ENCODE assay signal across 8 cellular contexts in genomic region chr3:177427540-177427939, GRCh38.
DNase-seq lines count a peak whose midpoint lies in the region; ATAC-seq, FAIRE-seq and TF ChIP-seq lines count a peak whose summit lies in the region.

No MANE protein-coding gene starts in this region.

- H3K9me3 Mint-ChIP-seq in Calu3 (ENCODE audit: low read depth, unreplicated experiment) = no peaks in the 10 kb centered on the region

- no peak for TF ChIP-seq RAD21 in GM12878 (IDR thresholded peaks at IDR 0.05; ENCODE audit: insufficient read depth, low read depth, low read length)

- no peaks in the 10 kb centered on the region for H3K79me2 ChIP-seq in GM12878 (ENCODE audit: control insufficient read depth, insufficient read depth, low read length)

- peak overlapping the region; percentile 73 for H2AFZ ChIP-seq in GM12878 (ENCODE audit: control insufficient read depth, low read depth, low read length)

- intact Hi-C loops in GM12878 (cut with micrococcal nuclease; ENCODE audit: unreplicated experiment) (no loop called here), transverse colon (cut with DNase I; ENCODE audit: low total_unique reads) (no loop called here), Calu3 (cut with micrococcal nuclease; ENCODE audit: unreplicated experiment) (no loop called here), heart left ventricle (cut with DNase I) (no loop called here)

- no peaks in the 10 kb centered on the region for H3K27me3 Mint-ChIP-seq in Calu3 (ENCODE audit: unreplicated experiment)

- ATAC-seq in GM12878 (peak; percentile 13), heart left ventricle (no peak)

- no peak for TF ChIP-seq CTCF in GM12878 (IDR thresholded peaks at IDR 0.05 in 2 of 3, conservative IDR thresholded peaks at IDR 0.05 in 1 of 3; ENCODE audit: control insufficient read depth in 2 of 3, extremely low read depth in 1 of 3, insufficient read depth in 1 of 3, low read depth in 3 of 3, low read length in 3 of 3)
- TF ChIP-seq CTCF in transverse colon (IDR thresholded peaks at IDR 0.05) = no peak
- TF ChIP-seq CTCF in Calu3 (IDR thresholded peaks at IDR 0.05; ENCODE audit: unreplicated experiment) = no peak
- no peak for TF ChIP-seq CTCF in heart left ventricle (IDR thresholded peaks at IDR 0.05)

- H3K27me3 ChIP-seq in GM12878 (replicated peaks in 1 of 2; ENCODE audit: control insufficient read depth in 2 of 2, insufficient read depth in 2 of 2, low read length in 1 of 2) (no peaks in the 10 kb centered on the region), transverse colon (no peaks in the 10 kb centered on the region), heart left ventricle (no peaks in the 10 kb centered on the region)

- no peak for TF ChIP-seq EP300 in GM12878 (IDR thresholded peaks at IDR 0.05; ENCODE audit: borderline replicate concordance in 1 of 2, control insufficient read depth in 1 of 2, low read depth in 2 of 2, low read length in 2 of 2)
- no peak for TF ChIP-seq EP300 in transverse colon (IDR thresholded peaks at IDR 0.05; ENCODE audit: low read depth)

- WGBS in GM12878 (ENCODE audit: insufficient coverage, insufficient replicate concordance, low lambda C conversion rate, missing lambda C conversion rate) = 9% methylated on average over 1 of the region's 1 CpG
- WGBS in transverse colon (ENCODE audit: low coverage in 1 of 2), 2 donors = 26 to 63% methylated on average over 1 of the region's 1 CpG
- 64 to 76% (median 71%) methylated on average over 1 of the region's 1 CpG for WGBS in heart left ventricle, 4 donors

- SMC1A ChIA-PET in GM12878 (lab: Charles Lee; ENCODE audit: uncharacterized antibody, unreplicated experiment) = interaction anchor here (1.0 to 1.8 kb wide), 3 partner anchors 13 to 123 kb away, joined by 3 to 4 read pairs (median 3); no protein-coding TSS in a partner anchor

- peaks cover 24% of the 10 kb centered on the region for H3K4me1 Mint-ChIP-seq in Calu3 (ENCODE audit: low read depth, unreplicated experiment)

- BruUV-seq in GM12878 (replicated peaks; lab: Mats Ljungman, UMichigan) = no TSS peak
- BruUV-seq in Calu3 (replicated peaks; lab: Mats Ljungman, UMichigan) = no TSS peak

- no peak overlapping the region for H3K9ac ChIP-seq in GM12878 (ENCODE audit: control insufficient read depth, insufficient read depth, low read length)

- H4K20me1 ChIP-seq in GM12878 (ENCODE audit: control insufficient read depth, insufficient read depth) = no peaks in the 10 kb centered on the region

- CTCF ChIA-PET in GM12878 (lab: Yijun Ruan, JAX) (no interaction called here), Calu3 (lab: Charles Lee) (interaction anchor here (1.2 kb wide), 1 partner anchor 16 kb away, joined by 3 read pairs; no protein-coding TSS in a partner anchor)

- RAD21 ChIA-PET in GM12878 (lab: Charles Lee; ENCODE audit: unreplicated experiment) = no interaction called here

- peak; percentile 32 for DNase-seq in stimulated activated CD4-positive, alpha-beta T cell treated with anti-CD3 and anti-CD28 coated beads, Interleukin-4, amount 100 ng/mL, for 24 hours
- DNase-seq in stimulated activated CD4-positive, alpha-beta T cell treated with anti-CD3 and anti-CD28 coated beads, Interleukin-2, amount 100 ng/mL, for 48 hours = no peak
- DNase-seq in GM12878 (ENCODE audit: low read depth, low spot score) = no peak
- no peak for DNase-seq in transverse colon
- no peak for DNase-seq in DMS153 treated with DMSO at 0.1 percent for 48 hours (lab: John Stamatoyannopoulos, UW; ENCODE audit: unreplicated experiment)
- DNase-seq in Calu3 = no peak
- no peak for DNase-seq in heart left ventricle

- H3K4me3 Mint-ChIP-seq in Calu3 (ENCODE audit: low read depth, unreplicated experiment) = no peak overlapping the region

- POLR2A ChIA-PET in GM12878 (lab: Charles Lee) = no interaction called here

- in situ Hi-C loops in GM12878 (cut with MboI) (no loop called here), transverse colon (cut with MboI; ENCODE audit: low pct_ligation_motif_present in 1 of 4, low pct_unique_long_range_greater_than_20kb in 1 of 4, low sequenced_read_pairs in 3 of 4) (no loop called here)

- no peak for FAIRE-seq in GM12878 (lab: Jason Lieb, UNC)

- H3K36me3 Mint-ChIP-seq in Calu3 (ENCODE audit: insufficient read depth, unreplicated experiment) = no peaks in the 10 kb centered on the region

- no peak for TF ChIP-seq POLR2A in GM12878 (IDR thresholded peaks at IDR 0.05; ENCODE audit: low read depth, low read length)
- TF ChIP-seq POLR2A in transverse colon (IDR thresholded peaks at IDR 0.05) = no peak
- no peak for TF ChIP-seq POLR2A in heart left ventricle (IDR thresholded peaks at IDR 0.05)

- H3K4me1 ChIP-seq in GM12878 (ENCODE audit: control insufficient read depth, insufficient read depth, low read length) (peaks cover 8% of the 10 kb centered on the region), transverse colon (peaks cover 0 to 13% (median 9%) of the 10 kb centered on the region in 4 donors), heart left ventricle (peaks cover 0 to 59% (median 4%) of the 10 kb centered on the region in 12 donors)

- H3K27ac Mint-ChIP-seq in Calu3 (ENCODE audit: unreplicated experiment) = no peak overlapping the region

- H3K36me3 ChIP-seq in KOPT-K1 (ENCODE audit: insufficient read depth, low read length) (no peaks in the 10 kb centered on the region), GM12878 (ENCODE audit: control insufficient read depth in 2 of 2, insufficient read depth in 2 of 2, low read length in 1 of 2) (no peaks in the 10 kb centered on the region), transverse colon (no peaks in the 10 kb centered on the region), heart left ventricle (no peaks in the 10 kb centered on the region)

- H3K4me3 ChIP-seq in GM12878 = no peak overlapping the region
- no peak overlapping the region for H3K4me3 ChIP-seq in transverse colon
- no peak overlapping the region for H3K4me3 ChIP-seq in heart left ventricle

- peak overlapping the region; percentile 60 for H3K27ac ChIP-seq in KOPT-K1 (ENCODE audit: low read depth, low read length, poor library complexity, severe bottlenecking)
- 0 out of 2 replicates have a peak overlapping the region, but pooled peaks have one; percentile 5 for H3K27ac ChIP-seq in GM12878 (ENCODE audit: control insufficient read depth, insufficient read depth)
- peak overlapping the region in 1 of 4 donors; percentile 28 for H3K27ac ChIP-seq in transverse colon
- peak overlapping the region in 1 of 12 donors; percentile 84 for H3K27ac ChIP-seq in heart left ventricle

- no peaks in the 10 kb centered on the region for H3K9me3 ChIP-seq in KOPT-K1 (ENCODE audit: insufficient read depth, low read length, poor library complexity, severe bottlenecking)
- H3K9me3 ChIP-seq in GM12878 (replicated peaks; ENCODE audit: control insufficient read depth, insufficient read depth, low read length) = peaks cover 4% of the 10 kb centered on the region
- no peaks in the 10 kb centered on the region for H3K9me3 ChIP-seq in transverse colon
- H3K9me3 ChIP-seq in heart left ventricle = no peaks in the 10 kb centered on the region

- peak overlapping the region; percentile 50; the same call in 1 of the 2 replicates for H3K4me2 ChIP-seq in GM12878 (ENCODE audit: control insufficient read depth, insufficient read depth)

TF ChIP-seq in GM12878, 131 proteins besides CTCF, POLR2A, EP300 and RAD21:
- TF ChIP-seq BCL11A (IDR thresholded peaks at IDR 0.05; ENCODE audit: low read depth, low read length) (no peak), RUNX3 (IDR thresholded peaks at IDR 0.05; ENCODE audit: low read length) (peak; percentile 20; the same call in 1 of the 2 replicates)
